ENCODE assay signal across 7 cellular contexts in the genomic region with DNA sequence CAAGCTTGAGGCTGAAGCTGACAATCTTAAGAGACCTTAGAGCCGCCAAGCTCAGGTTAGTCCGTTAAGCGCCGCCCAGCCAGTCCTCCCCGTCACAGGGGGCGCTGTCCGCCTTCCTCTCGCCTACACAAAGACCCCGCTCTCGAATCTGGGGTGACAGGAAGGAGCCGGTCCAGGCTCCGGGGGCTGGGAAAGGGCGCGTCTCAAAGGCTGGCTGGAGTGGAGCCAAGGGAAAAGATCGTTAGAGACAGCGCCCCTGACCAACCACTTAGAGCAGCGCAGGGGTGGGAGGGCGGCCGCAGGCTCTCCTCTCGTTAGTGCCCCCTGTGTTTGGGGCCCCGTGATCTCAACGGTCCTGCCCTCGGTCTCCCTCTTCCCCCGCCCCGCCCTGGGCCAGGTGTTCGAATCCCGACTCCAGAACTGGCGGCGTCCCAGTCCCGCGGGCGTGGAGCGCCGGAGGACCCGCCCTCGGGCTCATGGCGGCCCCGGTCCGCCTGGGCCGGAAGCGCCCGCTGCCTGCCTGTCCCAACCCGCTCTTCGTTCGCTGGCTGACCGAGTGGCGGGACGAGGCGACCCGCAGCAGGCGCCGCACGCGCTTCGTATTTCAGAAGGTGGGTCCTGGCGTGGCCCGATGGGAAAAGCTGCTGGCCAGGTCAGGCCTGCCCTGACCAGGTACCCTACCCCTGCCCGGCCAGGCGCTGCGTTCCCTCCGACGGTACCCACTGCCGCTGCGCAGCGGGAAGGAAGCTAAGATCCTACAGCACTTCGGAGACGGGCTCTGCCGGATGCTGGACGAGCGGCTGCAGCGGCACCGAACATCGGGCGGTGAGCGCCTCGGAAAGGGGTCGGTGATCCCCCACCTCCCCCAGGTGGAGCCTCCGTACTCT. TPM values are rescaled to one million over a fixed set of nuclear protein-coding genes. Genes with fewer than 3 reads are reported as not detected.
DNase-seq lines count a peak whose midpoint lies in the region; ATAC-seq, FAIRE-seq and TF ChIP-seq lines count a peak whose summit lies in the region.

TSS of gene MUS81 (plus strand) at position 156 of the 887 bp plus-strand sequence. CDS start at position 477, 321 bp downstream.

- H3K27ac ChIP-seq in ectodermal cell (ENCODE audit: insufficient read depth, low read depth, low read length, poor library complexity, severe bottlenecking): peak within 1 kb of the TSS; percentile 94
- H3K27ac ChIP-seq in lung (ENCODE audit: low read depth in 1 of 2, low read length in 1 of 2): peak within 1 kb of the TSS; percentile 96 to 98

- DNase-seq in GM18507 (ENCODE audit: extremely low spot score, insufficient read length, low read depth) (peak; percentile 88), HT1080 (ENCODE audit: low read depth) (peak; percentile 99), lung (ENCODE audit: low spot score) (peak; percentile 97)
- peak; percentile 91 for DNase-seq in NK-92 treated with Interleukin-12 subunit alpha and Interleukin-12 subunit beta, amount 100 ng/mL, for 24 hours (lab: John Stamatoyannopoulos, UW)
- peak; percentile 91 to 97 for DNase-seq in activated CD8-positive, alpha-beta memory T cell treated with anti-CD3 and anti-CD28 coated beads for 1 hour (ENCODE audit: extremely low read depth in 1 of 2, low read depth in 1 of 2)
- DNase-seq in stimulated activated CD4-positive, alpha-beta T cell treated with anti-CD3 and anti-CD28 coated beads, TNF-alpha, amount 100 ng/mL, for 24 hours (ENCODE audit: low read depth in 3 of 3): peak; percentile 90 to 95 (median 94)

- peak; percentile 88 for FAIRE-seq in GM18507 (lab: Jason Lieb, UNC)

- H3K9me3 ChIP-seq in ectodermal cell (ENCODE audit: control insufficient read depth, low read length): no peaks in the 10 kb centered on the region
- no peaks in the 10 kb centered on the region for H3K9me3 ChIP-seq in lung (ENCODE audit: control insufficient read depth in 2 of 2, insufficient read depth in 1 of 2, low read length in 1 of 2)

- WGBS in ectodermal cell, 2 experiments: 0% methylated on average over 78 of the region's 78 CpGs
- WGBS in lung, 2 donors: 0 to 1% methylated on average over 72 to 78 of the region's 78 CpGs

- peak; percentile 66 for ATAC-seq in lung (ENCODE audit: insufficient read depth, low FRiP score)

- peaks cover 10% of the 10 kb centered on the region for H3K4me1 ChIP-seq in ectodermal cell (ENCODE audit: control insufficient read depth, insufficient read depth, low read length)
- H3K4me1 ChIP-seq in lung (ENCODE audit: control insufficient read depth in 2 of 2, insufficient read depth in 2 of 2, low read length in 2 of 2): peaks cover 0 to 8% of the 10 kb centered on the region in 2 donors

- TF ChIP-seq CTCF in lung (IDR thresholded peaks at IDR 0.05; ENCODE audit: control extremely low read depth, extremely low read depth): peak; percentile 83

- H3K4me3 ChIP-seq in ectodermal cell (ENCODE audit: insufficient read depth, low read depth, low read length): peak within 1 kb of the TSS; percentile 94
- peak within 1 kb of the TSS; percentile 85 for H3K4me3 ChIP-seq in lung

- H3K36me3 ChIP-seq in ectodermal cell (ENCODE audit: control insufficient read depth, insufficient read depth, low read length) (peaks cover 24% of the 10 kb centered on the region), lung (ENCODE audit: control insufficient read depth in 2 of 2, insufficient read depth in 2 of 2, low read length in 2 of 2) (peaks cover 9 to 45% of the 10 kb centered on the region in 2 donors)

- H3K27me3 ChIP-seq in ectodermal cell (ENCODE audit: control insufficient read depth, insufficient read depth, low read length, poor library complexity, severe bottlenecking) (no peaks in the 10 kb centered on the region), lung (ENCODE audit: control insufficient read depth, insufficient read depth) (no peaks in the 10 kb centered on the region)

RNA-seq across cellular contexts. Expression of gene MUS81, which starts in this region (rescaled TPM):
- 62.4 and 64.9 TPM in 2 replicates for total RNA-seq in HT1080 (2014; rRNA removed; shearing (Covaris generic))
- polyA plus RNA-seq in HT1080 (2015; cell fraction: cytosol; rRNA removed): 35.3 and 35.6 TPM in 2 replicates
- polyA plus RNA-seq in HT1080 (2015; cell fraction: nucleus; rRNA removed): 176 and 189 TPM in 2 replicates
- 47.9 TPM for polyA plus RNA-seq in ectodermal cell (2013, experiment 1 of 4)
- polyA plus RNA-seq in ectodermal cell (2013, experiment 2 of 4): 47.7 TPM
- 49.9 TPM for polyA plus RNA-seq in ectodermal cell (2013, experiment 3 of 4)
- polyA plus RNA-seq in ectodermal cell (2013, experiment 4 of 4): 58.3 TPM
- 10 to 100 TPM; 35.0 to 61.4 TPM for total RNA-seq in lung
- 10 to 100 TPM; 46.2 to 62.2 TPM for polyA plus RNA-seq in lung

Comparison
In these comparisons a context has a peak if more than half of its experiments do, and no peak if none do; other contexts are left out.
1. Peak in every context shown above with its lines: DNase-seq, ATAC-seq, H3K4me3 ChIP-seq and H3K27ac ChIP-seq.